12 cellular contexts compared by ENCODE assay signal in genomic region chr12:121512561-121512960, GRCh38.
"Had no signal": no experiment of that assay in that cellular context is flagged by ENCODE, and none has a peak within 500 bp of the region (broad histone marks: within the 10 kb centered on the region; RNA-seq: fewer than 3 reads in every experiment).

No MANE protein-coding gene starts in this region.

- H3K9me3 Mint-ChIP-seq: activated B cell treated with CpG ODN at 0.5 μM for 24 hours; activated CD4-positive, alpha-beta T cell treated with anti-CD3 and anti-CD28 coated beads, Interleukin-2, amount 10 ng/mL, durations not matched to agents 7 days and 5 days; activated naive CD4-positive, alpha-beta T cell treated with anti-CD3 and anti-CD28 coated beads, Interleukin-2, amount 50 U/mL, for 72 hours; type B pancreatic cell had no signal

- H3K36me3 Mint-ChIP-seq: activated naive CD4-positive, alpha-beta T cell treated with anti-CD3 and anti-CD28 coated beads, Interleukin-2, amount 50 U/mL, for 72 hours had no signal

- DNase-seq: activated B cell treated with CpG ODN at 0.5 μM for 24 hours; activated CD4-positive, alpha-beta T cell treated with anti-CD3 and anti-CD28 coated beads, Interleukin-2, amount 10 ng/mL, durations not matched to agents 7 days and 5 days; activated CD8-positive, alpha-beta memory T cell treated with anti-CD3 and anti-CD28 coated beads for 24 hours; activated effector memory CD4-positive, alpha-beta T cell treated with Interleukin-2 at 50 U/mL for 16 hours; amygdala; gastrocnemius medialis; kidney; left ventricle myocardium inferior; mesenchymal stem cell; T-helper 1 cell had no signal

- H3K27me3 Mint-ChIP-seq: activated B cell treated with CpG ODN at 0.5 μM for 24 hours; activated CD4-positive, alpha-beta T cell treated with anti-CD3 and anti-CD28 coated beads, Interleukin-2, amount 10 ng/mL, durations not matched to agents 7 days and 5 days; type B pancreatic cell had no signal

- ATAC-seq: activated naive CD4-positive, alpha-beta T cell treated with anti-CD3 and anti-CD28 coated beads, Interleukin-2, amount 50 U/mL, for 72 hours; gastrocnemius medialis had no signal

- H3K27ac Mint-ChIP-seq: activated CD4-positive, alpha-beta T cell treated with anti-CD3 and anti-CD28 coated beads, Interleukin-2, amount 10 ng/mL, durations not matched to agents 7 days and 5 days; type B pancreatic cell had no signal

- H3K4me3 Mint-ChIP-seq: activated B cell treated with CpG ODN at 0.5 μM for 24 hours; activated CD4-positive, alpha-beta T cell treated with anti-CD3 and anti-CD28 coated beads, Interleukin-2, amount 10 ng/mL, durations not matched to agents 7 days and 5 days; type B pancreatic cell had no signal
